ENCODE assay signal across 20 cellular contexts in the genomic region with DNA sequence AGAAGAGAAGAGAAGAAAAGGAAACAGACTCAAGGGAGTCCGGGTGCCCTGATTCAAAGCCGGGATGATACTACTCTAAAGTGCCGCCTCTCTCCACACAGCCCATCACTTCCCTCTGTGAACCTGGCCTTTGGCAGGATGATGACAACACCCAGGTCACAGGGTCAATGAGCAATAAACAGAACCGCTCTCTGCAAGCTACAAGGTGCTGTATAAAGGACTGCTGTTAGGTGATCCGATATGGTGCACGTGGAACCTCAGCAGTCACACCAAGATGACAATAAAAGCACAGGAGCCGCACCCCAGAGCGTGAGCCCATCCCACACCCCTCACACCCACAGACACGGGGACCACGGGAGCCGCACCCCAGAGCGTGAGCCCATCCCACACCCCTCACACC. TPM values are rescaled to one million over a fixed set of nuclear protein-coding genes. Genes with fewer than 3 reads are reported as not detected.
DNase-seq lines count a peak whose midpoint lies in the region; ATAC-seq and TF ChIP-seq lines count a peak whose summit lies in the region.
"Had no signal": no experiment of that assay in that cellular context is flagged by ENCODE, and none has a peak within 500 bp of the region (broad histone marks: within the 10 kb centered on the region; RNA-seq: fewer than 3 reads in every experiment).

No MANE protein-coding gene starts in this region.

- no peaks in the 10 kb centered on the region for H3K79me2 ChIP-seq in osteoblast (ENCODE audit: insufficient read depth, low read length)

- peak; percentile 39 for ATAC-seq in effector memory CD8-positive, alpha-beta T cell (replicated peaks)
- ATAC-seq in HG03571 (IDR thresholded peaks at IDR 0.05; ENCODE audit: unreplicated experiment): no peak
- ATAC-seq: GM23338, PC-3 had no signal

- H3K36me3 Mint-ChIP-seq in effector memory CD8-positive, alpha-beta T cell (ENCODE audit: insufficient read depth): peaks cover 16% of the 10 kb centered on the region

- peaks cover 3% of the 10 kb centered on the region for H4K20me1 ChIP-seq in osteoblast (ENCODE audit: insufficient read depth, low read length)

- H3K36me3 ChIP-seq in osteoblast (ENCODE audit: insufficient read depth, low read length) (peaks cover under 1% of the 10 kb centered on the region), WERI-Rb-1 (no peaks in the 10 kb centered on the region)

- no peaks in the 10 kb centered on the region for H3K9me3 ChIP-seq in osteoblast (ENCODE audit: low read depth, low read length)
- H3K9me3 ChIP-seq in WERI-Rb-1 (ENCODE audit: severe bottlenecking): no peaks in the 10 kb centered on the region
- H3K9me3 ChIP-seq: Caco-2 had no signal

- H3K4me1 ChIP-seq in osteoblast (ENCODE audit: insufficient read depth, low read length): no peaks in the 10 kb centered on the region

- no peak overlapping the region for H3K4me2 ChIP-seq in osteoblast (ENCODE audit: insufficient read depth, low read length)
- H3K4me2 ChIP-seq: GM23338 had no signal

- TF ChIP-seq CTCF in osteoblast (IDR thresholded peaks at IDR 0.05; ENCODE audit: extremely low read depth, low read depth, low read length) (no peak), WERI-Rb-1 (IDR thresholded peaks at IDR 0.05; ENCODE audit: low read depth, low read length) (no peak)

- H3K27ac ChIP-seq in osteoblast (ENCODE audit: low read depth, low read length) (no peak overlapping the region), WERI-Rb-1 (no peak overlapping the region)

- no peak overlapping the region for H3K4me3 ChIP-seq in osteoblast (ENCODE audit: insufficient read depth, low read length)
- H3K4me3 ChIP-seq in WERI-Rb-1 (ENCODE audit: low read depth, low read length): no peak overlapping the region
- H3K4me3 ChIP-seq: GM23338 had no signal

- peaks cover 12 to 16% of the 10 kb centered on the region in 2 donors for H3K4me1 Mint-ChIP-seq in effector memory CD8-positive, alpha-beta T cell (ENCODE audit: low read depth in 2 of 2)
- H3K4me1 Mint-ChIP-seq: GM23338 had no signal

- DNase-seq in NCI-H748 (lab: John Stamatoyannopoulos, UW; ENCODE audit: unreplicated experiment): peak; percentile 14
- DNase-seq in NCI-H748 treated with DMSO at 0.1 percent for 48 hours (lab: John Stamatoyannopoulos, UW): no peak
- peak; percentile 20 for DNase-seq in LoVo (ENCODE audit: low spot score)
- no peak for DNase-seq in effector memory CD8-positive, alpha-beta T cell
- peak; percentile 31 for DNase-seq in osteoblast (ENCODE audit: insufficient read length, low spot score, missing footprints)
- DNase-seq in UCSD-AML1 (lab: John Stamatoyannopoulos, UW; ENCODE audit: unreplicated experiment): no peak
- no peak for DNase-seq in WERI-Rb-1
- DNase-seq: C1 segment of cervical spinal cord, DMS79 treated with DMSO at 0.1 percent for 48 hours, GDM1, HFFc6, Karpas-422, NCI-H1417 treated with DMSO at 0.1 percent for 48 hours, NCI-H2029, NCI-H2171 treated with DMSO at 0.1 percent for 48 hours, NCI-H524 treated with DMSO at 0.1 percent for 48 hours, PC-3 had no signal

- no peaks in the 10 kb centered on the region for H3K27me3 Mint-ChIP-seq in effector memory CD8-positive, alpha-beta T cell

- H2AFZ ChIP-seq in osteoblast (ENCODE audit: low read length): no peak overlapping the region
- H2AFZ ChIP-seq: GM23338 had no signal

- H3K27me3 ChIP-seq in osteoblast (ENCODE audit: insufficient read depth, low read length) (no peaks in the 10 kb centered on the region), WERI-Rb-1 (ENCODE audit: insufficient read depth, low read depth, severe bottlenecking) (no peaks in the 10 kb centered on the region)

- H3K9me3 Mint-ChIP-seq in effector memory CD8-positive, alpha-beta T cell: no peaks in the 10 kb centered on the region
- H3K9me3 Mint-ChIP-seq: GM23338, HFFc6 had no signal

- peak overlapping the region in 1 of 2 donors; percentile 52 for H3K27ac Mint-ChIP-seq in effector memory CD8-positive, alpha-beta T cell
- H3K27ac Mint-ChIP-seq: GM23338, HFFc6 had no signal

- H3K4me3 Mint-ChIP-seq in effector memory CD8-positive, alpha-beta T cell: no peak overlapping the region
- H3K4me3 Mint-ChIP-seq: GM23338, HFFc6 had no signal

RNA-seq across cellular contexts. Expression of a gene that starts 10.7 kb away (rescaled TPM):
- 15.9 and 20.0 TPM in 2 replicates for total RNA-seq in osteoblast

RNA-seq across cellular contexts. Expression of a gene that starts 32.0 kb away (rescaled TPM):
- total RNA-seq in osteoblast: not detected in 2 replicates

Comparison
In these comparisons a context has a peak if more than half of its experiments do, and no peak if none do; other contexts are left out.
1. DNase-seq: peak in NCI-H748 (single experiment), LoVo (single experiment) and osteoblast (single experiment); none in NCI-H748 treated with DMSO at 0.1 percent for 48 hours (single experiment), effector memory CD8-positive, alpha-beta T cell (0 of 3), UCSD-AML1 (single experiment) and WERI-Rb-1 (single experiment).